14 cellular contexts compared by ENCODE assay signal in genomic region chr15:65772909-65773308, GRCh38. TPM values are rescaled to one million over a fixed set of nuclear protein-coding genes. Genes with fewer than 3 reads are reported as not detected.
DNase-seq lines count a peak whose midpoint lies in the region; ATAC-seq and TF ChIP-seq lines count a peak whose summit lies in the region.
"Had no signal": no experiment of that assay in that cellular context is flagged by ENCODE, and none has a peak within 500 bp of the region (broad histone marks: within the 10 kb centered on the region; RNA-seq: fewer than 3 reads in every experiment).

No MANE protein-coding gene starts in this region.

- intact Hi-C loops in activated T-helper 2 cell treated with anti-CD3 and anti-CD28 coated beads, Interferon-gamma antibody, Interleukin-2, Interleukin-4, amounts not matched to agents 10 μg/mL and 5 μg/mL and 100 μg/mL, durations not matched to agents 14 hours and 24 hours and 36 hours (cut with micrococcal nuclease): no loop called here

- ATAC-seq in GM21526 (IDR thresholded peaks at IDR 0.05; ENCODE audit: low FRiP score, unreplicated experiment) (no peak), HG02759 (IDR thresholded peaks at IDR 0.05; ENCODE audit: unreplicated experiment) (no peak)

- H3K36me3 ChIP-seq in HEK293 (ENCODE audit: control insufficient read depth in 2 of 2, insufficient read depth in 1 of 2, low read length in 2 of 2) (no peaks in the 10 kb centered on the region; a peak in 1 of 3 replicates), neutrophil (no peaks in the 10 kb centered on the region)
- H3K36me3 ChIP-seq: SJCRH30 had no signal

- H3K4me1 ChIP-seq in HEK293 (ENCODE audit: control insufficient read depth, insufficient read depth, low read length) (peaks cover 21% of the 10 kb centered on the region), neutrophil (ENCODE audit: control insufficient read depth in 1 of 2, insufficient read depth in 1 of 2, low read depth in 1 of 2, low read length in 1 of 2) (peaks cover 40 to 67% of the 10 kb centered on the region in 2 experiments)
- H3K4me1 ChIP-seq: SJCRH30 had no signal

- no peaks in the 10 kb centered on the region for H3K9me3 ChIP-seq in HEK293 (ENCODE audit: control insufficient read depth, insufficient read depth, low read depth, low read length)
- no peaks in the 10 kb centered on the region for H3K9me3 ChIP-seq in neutrophil
- H3K9me3 ChIP-seq: SJCRH30 had no signal

- H3K4me3 ChIP-seq in HEK293 (ENCODE audit: low read depth, low read length) (no peak overlapping the region), neutrophil (ENCODE audit: low read depth in 1 of 2, low read length in 1 of 2) (no peak overlapping the region)
- H3K4me3 ChIP-seq: SJCRH30 had no signal

- POLR2A ChIA-PET in HEK293 (lab: Yijun Ruan, JAX): interaction anchor here (0.7 kb wide), 1 partner anchor 19 kb away, joined by 6 read pairs; no protein-coding TSS in a partner anchor

- CTCF ChIA-PET in HEK293 (lab: Yijun Ruan, JAX): no interaction called here

- H3K9me3 Mint-ChIP-seq in activated T-cell treated with anti-CD3 and anti-CD28 coated beads, Interleukin-2, amount 50 U/mL, for 24 hours: peaks cover 3% of the 10 kb centered on the region
- H3K9me3 Mint-ChIP-seq in activated T-helper 2 cell treated with anti-CD3 and anti-CD28 coated beads, Interferon-gamma antibody, Interleukin-2, Interleukin-4, amounts not matched to agents 10 μg/mL and 5 μg/mL and 100 μg/mL, durations not matched to agents 14 hours and 24 hours and 36 hours: no peaks in the 10 kb centered on the region

- peak overlapping the region; percentile 72 for H3K27ac Mint-ChIP-seq in activated T-cell treated with anti-CD3 and anti-CD28 coated beads, Interleukin-2, amount 50 U/mL, for 24 hours
- peak overlapping the region; percentile 46 for H3K27ac Mint-ChIP-seq in activated T-helper 2 cell treated with anti-CD3 and anti-CD28 coated beads, Interferon-gamma antibody, Interleukin-2, Interleukin-4, amounts not matched to agents 10 μg/mL and 5 μg/mL and 100 μg/mL, durations not matched to agents 14 hours and 24 hours and 36 hours

- H3K36me3 Mint-ChIP-seq in activated T-cell treated with anti-CD3 and anti-CD28 coated beads, Interleukin-2, amount 50 U/mL, for 24 hours (ENCODE audit: low read depth): peaks cover 36% of the 10 kb centered on the region
- peaks cover 43% of the 10 kb centered on the region for H3K36me3 Mint-ChIP-seq in activated T-helper 2 cell treated with anti-CD3 and anti-CD28 coated beads, Interferon-gamma antibody, Interleukin-2, Interleukin-4, amounts not matched to agents 10 μg/mL and 5 μg/mL and 100 μg/mL, durations not matched to agents 14 hours and 24 hours and 36 hours (ENCODE audit: low read depth)

- TF ChIP-seq CTCF in HEK293 (tag by site-specific recombination; IDR thresholded peaks at IDR 0.05) (no peak), neutrophil (IDR thresholded peaks at IDR 0.05) (no peak)

- H3K27ac ChIP-seq in HEK293 (ENCODE audit: extremely low read depth, low read depth, low read length) (no peak overlapping the region), neutrophil (peak overlapping the region; percentile 77)
- H3K27ac ChIP-seq: SJCRH30 had no signal

- H3K27me3 Mint-ChIP-seq in activated T-cell treated with anti-CD3 and anti-CD28 coated beads, Interleukin-2, amount 50 U/mL, for 24 hours: no peaks in the 10 kb centered on the region
- no peaks in the 10 kb centered on the region for H3K27me3 Mint-ChIP-seq in activated T-helper 2 cell treated with anti-CD3 and anti-CD28 coated beads, Interferon-gamma antibody, Interleukin-2, Interleukin-4, amounts not matched to agents 10 μg/mL and 5 μg/mL and 100 μg/mL, durations not matched to agents 14 hours and 24 hours and 36 hours (ENCODE audit: low read depth)

- H3K4me1 Mint-ChIP-seq in activated T-cell treated with anti-CD3 and anti-CD28 coated beads, Interleukin-2, amount 50 U/mL, for 24 hours (ENCODE audit: low read depth): peaks cover 44% of the 10 kb centered on the region
- peaks cover 28% of the 10 kb centered on the region for H3K4me1 Mint-ChIP-seq in activated T-helper 2 cell treated with anti-CD3 and anti-CD28 coated beads, Interferon-gamma antibody, Interleukin-2, Interleukin-4, amounts not matched to agents 10 μg/mL and 5 μg/mL and 100 μg/mL, durations not matched to agents 14 hours and 24 hours and 36 hours (ENCODE audit: low read depth)

- no peak overlapping the region for H3K4me3 Mint-ChIP-seq in activated T-cell treated with anti-CD3 and anti-CD28 coated beads, Interleukin-2, amount 50 U/mL, for 24 hours
- no peak overlapping the region for H3K4me3 Mint-ChIP-seq in activated T-helper 2 cell treated with anti-CD3 and anti-CD28 coated beads, Interferon-gamma antibody, Interleukin-2, Interleukin-4, amounts not matched to agents 10 μg/mL and 5 μg/mL and 100 μg/mL, durations not matched to agents 14 hours and 24 hours and 36 hours (ENCODE audit: low read depth)

- no peaks in the 10 kb centered on the region for H3K27me3 ChIP-seq in neutrophil
- H3K27me3 ChIP-seq: SJCRH30 had no signal

- DNase-seq in activated T-cell treated with anti-CD3 and anti-CD28 coated beads, Interleukin-2, amount 50 U/mL, for 24 hours: no peak
- no peak for DNase-seq in activated T-cell treated with anti-CD3 and anti-CD28 coated beads for 4 hours
- DNase-seq in activated T-helper 2 cell treated with anti-CD3 and anti-CD28 coated beads, Interferon-gamma antibody, Interleukin-2, Interleukin-4, amounts not matched to agents 10 μg/mL and 5 μg/mL and 100 μg/mL, durations not matched to agents 14 hours and 24 hours and 36 hours (ENCODE audit: low spot score): no peak
- no peak for DNase-seq in occipital lobe (lab: John Stamatoyannopoulos, UW)
- DNase-seq: activated CD4-positive, alpha-beta T cell treated with anti-CD3 and anti-CD28 coated beads for 48 hours; H7; NCI-H1930; NCI-H524; SJCRH30; stimulated activated CD4-positive, alpha-beta T cell treated with anti-CD3 and anti-CD28 coated beads, Interleukin-12 subunit alpha, Interleukin-12 subunit beta, amount 100 ng/mL, for 4 hours had no signal

TF ChIP-seq in HEK293, 187 proteins besides CTCF, POLR2A, EP300 and RAD21:
- TF ChIP-seq ZNF362 (tag by site-specific recombination; IDR thresholded peaks at IDR 0.05) (peak; percentile 89), ZFP37 (tag by site-specific recombination; IDR thresholded peaks at IDR 0.05) (no peak)

RNA-seq across cellular contexts. Expression of gene DENND4A, which starts 19.2 kb away (rescaled TPM):
- total RNA-seq in activated T-helper 2 cell treated with anti-CD3 and anti-CD28 coated beads, Interferon-gamma antibody, Interleukin-2, Interleukin-4, amounts not matched to agents 10 μg/mL and 5 μg/mL and 100 μg/mL, durations not matched to agents 14 hours and 24 hours and 36 hours: 62.3 and 65.8 TPM in 2 replicates
- total RNA-seq in occipital lobe: 76.6 TPM
